8 cellular contexts compared by ENCODE assay signal in the genomic region with DNA sequence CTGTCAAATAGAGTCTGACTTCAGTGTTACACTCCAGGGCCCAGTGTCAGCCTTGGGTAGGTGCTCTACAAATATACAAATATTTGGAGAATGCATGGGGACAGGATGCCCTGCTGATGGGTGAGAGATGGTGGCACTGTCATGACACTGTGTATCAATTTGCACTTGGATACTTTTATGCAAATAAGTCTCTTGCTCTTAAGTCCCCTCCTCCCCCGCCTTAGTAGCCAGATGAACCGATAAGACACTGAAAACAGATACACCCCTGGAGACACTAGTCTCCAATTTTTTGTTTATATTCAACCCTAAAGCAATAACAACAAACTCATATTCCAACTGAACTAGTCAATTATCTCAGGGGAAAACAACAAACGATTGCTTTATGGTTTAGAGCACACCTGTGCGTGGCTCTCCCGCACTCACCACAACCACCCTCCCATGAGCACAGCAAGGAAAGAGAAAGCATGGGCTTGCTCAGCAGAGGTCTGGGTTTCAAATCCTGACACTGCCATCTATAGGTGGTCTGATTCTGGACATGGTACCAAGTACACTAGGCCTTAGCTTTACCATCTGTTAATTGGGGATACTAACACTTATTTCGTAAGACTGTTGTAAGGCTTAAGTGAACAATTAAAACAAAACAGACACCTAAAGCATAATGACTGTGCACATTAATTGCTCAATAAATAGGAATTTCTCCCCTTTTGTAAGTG. TPM values are rescaled to one million over a fixed set of nuclear protein-coding genes. Genes with fewer than 3 reads are reported as not detected.
DNase-seq lines count a peak whose midpoint lies in the region; ATAC-seq lines count a peak whose summit lies in the region.

No MANE protein-coding gene starts in this region.

- peaks cover 30% of the 10 kb centered on the region for H3K4me1 Mint-ChIP-seq in activated CD4-positive, alpha-beta memory T cell treated with anti-CD3 and anti-CD28 coated beads for 36 hours (ENCODE audit: low read depth)
- peaks cover 32% of the 10 kb centered on the region for H3K4me1 Mint-ChIP-seq in stimulated activated naive CD8-positive, alpha-beta T cell treated with anti-CD3 and anti-CD28 coated beads, Interleukin-15, amount 100 ng/mL, for 72 hours

- intact Hi-C loops in activated CD4-positive, alpha-beta memory T cell treated with anti-CD3 and anti-CD28 coated beads for 36 hours (cut with micrococcal nuclease), result loop anchor here (10.0 kb wide), 1 partner anchor 146 kb away; no protein-coding TSS in a partner anchor

- ATAC-seq in HG03159 (IDR thresholded peaks at IDR 0.05; ENCODE audit: unreplicated experiment), result peak; percentile 71
- ATAC-seq in stimulated activated naive CD8-positive, alpha-beta T cell treated with anti-CD3 and anti-CD28 coated beads, Interleukin-15, amount 100 ng/mL, for 72 hours, result peak; percentile 83

- POLR2A ChIA-PET in activated CD4-positive, alpha-beta memory T cell treated with anti-CD3 and anti-CD28 coated beads for 36 hours (lab: Charles Lee), result no interaction called here

- H3K27me3 Mint-ChIP-seq in activated CD4-positive, alpha-beta memory T cell treated with anti-CD3 and anti-CD28 coated beads for 36 hours, result no peaks in the 10 kb centered on the region
- no peaks in the 10 kb centered on the region for H3K27me3 Mint-ChIP-seq in stimulated activated naive CD8-positive, alpha-beta T cell treated with anti-CD3 and anti-CD28 coated beads, Interleukin-15, amount 100 ng/mL, for 72 hours

- peaks cover 2% of the 10 kb centered on the region for H3K36me3 Mint-ChIP-seq in activated CD4-positive, alpha-beta memory T cell treated with anti-CD3 and anti-CD28 coated beads for 36 hours

- DNase-seq in stimulated activated CD4-positive, alpha-beta T cell treated with anti-CD3 and anti-CD28 coated beads, Interleukin-4, amount 100 ng/mL, for 24 hours, result peak; percentile 28
- DNase-seq in stimulated activated CD4-positive, alpha-beta T cell treated with anti-CD3 and anti-CD28 coated beads, Interleukin-4, amount 100 ng/mL, for 1 hour, result no peak
- DNase-seq in activated CD4-positive, alpha-beta memory T cell treated with anti-CD3 and anti-CD28 coated beads for 36 hours, result peak; percentile 60
- peak in 1 of 2 donors; percentile 29 for DNase-seq in stimulated activated naive CD8-positive, alpha-beta T cell treated with anti-CD3 and anti-CD28 coated beads, Interleukin-15, amount 100 ng/mL, for 72 hours
- DNase-seq in COR-L47 (lab: John Stamatoyannopoulos, UW) (no peak), HPDE6-E6E7 (ENCODE audit: extremely low spot score) (no peak), occipital lobe (lab: John Stamatoyannopoulos, UW) (no peak)

- H3K27ac Mint-ChIP-seq in activated CD4-positive, alpha-beta memory T cell treated with anti-CD3 and anti-CD28 coated beads for 36 hours, result no peak overlapping the region
- peak overlapping the region; percentile 3 to 21 for H3K27ac Mint-ChIP-seq in stimulated activated naive CD8-positive, alpha-beta T cell treated with anti-CD3 and anti-CD28 coated beads, Interleukin-15, amount 100 ng/mL, for 72 hours

- no peaks in the 10 kb centered on the region for H3K9me3 Mint-ChIP-seq in activated CD4-positive, alpha-beta memory T cell treated with anti-CD3 and anti-CD28 coated beads for 36 hours
- no peaks in the 10 kb centered on the region for H3K9me3 Mint-ChIP-seq in stimulated activated naive CD8-positive, alpha-beta T cell treated with anti-CD3 and anti-CD28 coated beads, Interleukin-15, amount 100 ng/mL, for 72 hours

- CTCF ChIA-PET in activated CD4-positive, alpha-beta memory T cell treated with anti-CD3 and anti-CD28 coated beads for 36 hours (lab: Charles Lee), result interaction anchor here (0.6 to 2.6 kb wide), 5 partner anchors 52 to 351 kb away, joined by 3 to 8 read pairs (median 3); no protein-coding TSS in a partner anchor

- H3K4me3 Mint-ChIP-seq in activated CD4-positive, alpha-beta memory T cell treated with anti-CD3 and anti-CD28 coated beads for 36 hours, result no peak overlapping the region
- H3K4me3 Mint-ChIP-seq in stimulated activated naive CD8-positive, alpha-beta T cell treated with anti-CD3 and anti-CD28 coated beads, Interleukin-15, amount 100 ng/mL, for 72 hours, result no peak overlapping the region

RNA-seq across cellular contexts. Expression of gene HIVEP3, which starts 50.3 kb away (rescaled TPM):
- total RNA-seq in activated CD4-positive, alpha-beta memory T cell treated with anti-CD3 and anti-CD28 coated beads for 36 hours, result 10 to 100 TPM; 25.3 to 26.2 TPM
- total RNA-seq in occipital lobe, result 21.5 TPM

Comparison
In these comparisons a context has a peak if more than half of its experiments do, and no peak if none do; other contexts are left out.
1. DNase-seq: peak in stimulated activated CD4-positive, alpha-beta T cell treated with anti-CD3 and anti-CD28 coated beads, Interleukin-4, amount 100 ng/mL, for 24 hours (single experiment) and activated CD4-positive, alpha-beta memory T cell treated with anti-CD3 and anti-CD28 coated beads for 36 hours (single experiment); none in stimulated activated CD4-positive, alpha-beta T cell treated with anti-CD3 and anti-CD28 coated beads, Interleukin-4, amount 100 ng/mL, for 1 hour (single experiment), COR-L47 (single experiment), HPDE6-E6E7 (single experiment) and occipital lobe (single experiment).